35 cellular contexts compared by ENCODE assay signal in genomic region chr3:77066829-77067228, GRCh38. TPM values are rescaled to one million over a fixed set of nuclear protein-coding genes. Genes with fewer than 3 reads are reported as not detected.
"Had no signal": no experiment of that assay in that cellular context is flagged by ENCODE, and none has a peak within 500 bp of the region (broad histone marks: within the 10 kb centered on the region; RNA-seq: fewer than 3 reads in every experiment).

No MANE protein-coding gene starts in this region.

- H3K4me3 Mint-ChIP-seq: activated CD4-positive, alpha-beta memory T cell treated with anti-CD3 and anti-CD28 coated beads for 36 hours; activated CD4-positive, alpha-beta T cell treated with anti-CD3 and anti-CD28 coated beads for 36 hours; activated CD4-positive, alpha-beta T cell treated with anti-CD3 and anti-CD28 coated beads, Interleukin-2, amount 10 ng/mL, durations not matched to agents 24 days and 14 days; activated CD8-positive, alpha-beta memory T cell treated with anti-CD3 and anti-CD28 coated beads, Interleukin-2, amount 10 ng/mL, durations not matched to agents 7 days and 5 days; activated CD8-positive, alpha-beta T cell treated with anti-CD3 and anti-CD28 coated beads, Interleukin-2, amount 10 ng/mL, durations not matched to agents 7 days and 5 days; activated naive CD4-positive, alpha-beta T cell treated with anti-CD3 and anti-CD28 coated beads for 36 hours; activated naive CD4-positive, alpha-beta T cell treated with anti-CD3 and anti-CD28 coated beads, Interleukin-2, amount 50 U/mL, for 24 hours; activated naive CD8-positive, alpha-beta T cell treated with anti-CD3 and anti-CD28 coated beads for 36 hours; activated naive CD8-positive, alpha-beta T cell treated with anti-CD3 and anti-CD28 coated beads, Interleukin-2, amount 50 U/mL, for 24 hours; activated T-helper 1 cell treated with anti-CD3 and anti-CD28 coated beads, Interleukin-12 subunit alpha, Interleukin-12 subunit beta, Interleukin-2, Interleukin-4 antibody, amounts not matched to agents 30 ng/mL and 10 ng/mL and 1 ng/mL, durations not matched to agents 14 hours and 24 hours and 36 hours had no signal

- H3K27ac Mint-ChIP-seq: activated CD4-positive, alpha-beta memory T cell treated with anti-CD3 and anti-CD28 coated beads for 36 hours; activated CD4-positive, alpha-beta T cell treated with anti-CD3 and anti-CD28 coated beads for 36 hours; activated CD4-positive, alpha-beta T cell treated with anti-CD3 and anti-CD28 coated beads, Interleukin-2, amount 10 ng/mL, durations not matched to agents 24 days and 14 days; activated CD8-positive, alpha-beta memory T cell treated with anti-CD3 and anti-CD28 coated beads, Interleukin-2, amount 10 ng/mL, durations not matched to agents 7 days and 5 days; activated CD8-positive, alpha-beta T cell treated with anti-CD3 and anti-CD28 coated beads, Interleukin-2, amount 10 ng/mL, durations not matched to agents 7 days and 5 days; activated naive CD4-positive, alpha-beta T cell treated with anti-CD3 and anti-CD28 coated beads for 36 hours; activated naive CD4-positive, alpha-beta T cell treated with anti-CD3 and anti-CD28 coated beads, Interleukin-2, amount 50 U/mL, for 24 hours; activated naive CD8-positive, alpha-beta T cell treated with anti-CD3 and anti-CD28 coated beads for 36 hours; activated naive CD8-positive, alpha-beta T cell treated with anti-CD3 and anti-CD28 coated beads, Interleukin-2, amount 50 U/mL, for 24 hours; activated T-helper 1 cell treated with anti-CD3 and anti-CD28 coated beads, Interleukin-12 subunit alpha, Interleukin-12 subunit beta, Interleukin-2, Interleukin-4 antibody, amounts not matched to agents 30 ng/mL and 10 ng/mL and 1 ng/mL, durations not matched to agents 14 hours and 24 hours and 36 hours; activated T-helper 2 cell treated with anti-CD3 and anti-CD28 coated beads, Interferon-gamma antibody, Interleukin-2, Interleukin-4, amounts not matched to agents 10 μg/mL and 5 μg/mL and 100 μg/mL, durations not matched to agents 14 hours and 24 hours and 36 hours had no signal

- H3K36me3 Mint-ChIP-seq: activated CD4-positive, alpha-beta memory T cell treated with anti-CD3 and anti-CD28 coated beads for 36 hours; activated CD8-positive, alpha-beta memory T cell treated with anti-CD3 and anti-CD28 coated beads, Interleukin-2, amount 10 ng/mL, durations not matched to agents 7 days and 5 days; activated naive CD4-positive, alpha-beta T cell treated with anti-CD3 and anti-CD28 coated beads, Interleukin-2, amount 50 U/mL, for 24 hours; activated naive CD8-positive, alpha-beta T cell treated with anti-CD3 and anti-CD28 coated beads for 36 hours had no signal

- H3K4me3 ChIP-seq: adrenal gland, body of pancreas, breast epithelium, cardiac muscle cell, colonic mucosa, esophagus squamous epithelium, gastroesophageal sphincter, heart right ventricle had no signal

- H3K27ac ChIP-seq: adrenal gland, body of pancreas, breast epithelium, cardiac muscle cell, colonic mucosa, epithelial cell of prostate, esophagus squamous epithelium, gastroesophageal sphincter, heart right ventricle had no signal

- DNase-seq: activated CD4-positive, alpha-beta memory T cell treated with anti-CD3 and anti-CD28 coated beads for 36 hours; activated CD4-positive, alpha-beta T cell treated with anti-CD3 and anti-CD28 coated beads for 36 hours; activated CD4-positive, alpha-beta T cell treated with anti-CD3 and anti-CD28 coated beads, Interleukin-2, amount 10 ng/mL, durations not matched to agents 24 days and 14 days; activated CD4-positive, CD25-positive, alpha-beta regulatory T cell; activated CD4-positive, CD25-positive, alpha-beta regulatory T cell treated with anti-CD3 and anti-CD28 coated beads, Interleukin-2, amount 50 U/mL, for 72 hours; activated CD8-positive, alpha-beta memory T cell treated with anti-CD3 and anti-CD28 coated beads, Interleukin-2, amount 10 ng/mL, durations not matched to agents 7 days and 5 days; activated CD8-positive, alpha-beta memory T cell treated with anti-CD3 and anti-CD28 coated beads, Interleukin-2, amount 50 U/mL, for 4 hours; activated CD8-positive, alpha-beta T cell treated with anti-CD3 and anti-CD28 coated beads, Interleukin-2, amount 10 ng/mL, durations not matched to agents 7 days and 5 days; activated effector memory CD4-positive, alpha-beta T cell treated with anti-CD3 and anti-CD28 coated beads, Interleukin-2, amount 50 U/mL, for 16 hours; activated naive CD4-positive, alpha-beta T cell treated with anti-CD3 and anti-CD28 coated beads for 36 hours; activated naive CD8-positive, alpha-beta T cell treated with anti-CD3 and anti-CD28 coated beads for 36 hours; activated naive CD8-positive, alpha-beta T cell treated with anti-CD3 and anti-CD28 coated beads, Interleukin-2, amount 50 U/mL, for 24 hours; activated T-cell treated with anti-CD3 and anti-CD28 coated beads, Interleukin-2, amount 50 U/mL, for 1 hour; activated T-cell treated with anti-CD3 and anti-CD28 coated beads, Interleukin-2, amount 50 U/mL, for 48 hours; adrenal gland; amygdala; aorta; body of pancreas; central memory CD4-positive, alpha-beta T cell; cerebellar nuclear complex; colonic mucosa; effector CD8-positive, alpha-beta T cell; esophagus squamous epithelium; foreskin melanocyte; heart right ventricle; T-helper 2 cell had no signal

- H3K36me3 ChIP-seq: adrenal gland, breast epithelium, cardiac muscle cell, colonic mucosa, esophagus squamous epithelium, gastroesophageal sphincter, heart right ventricle had no signal

- H3K4me1 ChIP-seq: adrenal gland, body of pancreas, breast epithelium, colonic mucosa, gastroesophageal sphincter, heart right ventricle had no signal

- ATAC-seq: activated CD4-positive, alpha-beta T cell treated with anti-CD3 and anti-CD28 coated beads for 36 hours; activated CD8-positive, alpha-beta memory T cell treated with anti-CD3 and anti-CD28 coated beads, Interleukin-2, amount 10 ng/mL, durations not matched to agents 7 days and 5 days; activated CD8-positive, alpha-beta T cell treated with anti-CD3 and anti-CD28 coated beads, Interleukin-2, amount 10 ng/mL, durations not matched to agents 7 days and 5 days; activated naive CD8-positive, alpha-beta T cell treated with anti-CD3 and anti-CD28 coated beads, Interleukin-2, amount 50 U/mL, for 24 hours; body of pancreas; gastroesophageal sphincter; heart right ventricle had no signal

- H3K9me3 ChIP-seq: adrenal gland, colonic mucosa had no signal

- H3K4me1 Mint-ChIP-seq: activated CD4-positive, alpha-beta T cell treated with anti-CD3 and anti-CD28 coated beads for 36 hours; activated CD4-positive, alpha-beta T cell treated with anti-CD3 and anti-CD28 coated beads, Interleukin-2, amount 10 ng/mL, durations not matched to agents 24 days and 14 days; activated CD8-positive, alpha-beta memory T cell treated with anti-CD3 and anti-CD28 coated beads, Interleukin-2, amount 10 ng/mL, durations not matched to agents 7 days and 5 days; activated naive CD4-positive, alpha-beta T cell treated with anti-CD3 and anti-CD28 coated beads, Interleukin-2, amount 50 U/mL, for 24 hours; activated naive CD8-positive, alpha-beta T cell treated with anti-CD3 and anti-CD28 coated beads for 36 hours; activated naive CD8-positive, alpha-beta T cell treated with anti-CD3 and anti-CD28 coated beads, Interleukin-2, amount 50 U/mL, for 24 hours had no signal

- H3K27me3 Mint-ChIP-seq: activated CD4-positive, alpha-beta memory T cell treated with anti-CD3 and anti-CD28 coated beads for 36 hours; activated CD4-positive, alpha-beta T cell treated with anti-CD3 and anti-CD28 coated beads for 36 hours; activated CD4-positive, alpha-beta T cell treated with anti-CD3 and anti-CD28 coated beads, Interleukin-2, amount 10 ng/mL, durations not matched to agents 24 days and 14 days; activated CD8-positive, alpha-beta memory T cell treated with anti-CD3 and anti-CD28 coated beads, Interleukin-2, amount 10 ng/mL, durations not matched to agents 7 days and 5 days; activated naive CD4-positive, alpha-beta T cell treated with anti-CD3 and anti-CD28 coated beads, Interleukin-2, amount 50 U/mL, for 24 hours; activated naive CD8-positive, alpha-beta T cell treated with anti-CD3 and anti-CD28 coated beads for 36 hours; activated naive CD8-positive, alpha-beta T cell treated with anti-CD3 and anti-CD28 coated beads, Interleukin-2, amount 50 U/mL, for 24 hours had no signal

- H3K27me3 ChIP-seq: adrenal gland, body of pancreas, breast epithelium, cardiac muscle cell, colonic mucosa, esophagus squamous epithelium, gastroesophageal sphincter, heart right ventricle had no signal

RNA-seq across cellular contexts. Expression of gene ROBO2, which starts 26.9 kb away (rescaled TPM):
- total RNA-seq: activated CD4-positive, alpha-beta memory T cell treated with anti-CD3 and anti-CD28 coated beads for 36 hours; activated CD4-positive, alpha-beta T cell treated with anti-CD3 and anti-CD28 coated beads for 36 hours; activated CD4-positive, alpha-beta T cell treated with anti-CD3 and anti-CD28 coated beads, Interleukin-2, amount 10 ng/mL, durations not matched to agents 24 days and 14 days; activated CD8-positive, alpha-beta memory T cell treated with anti-CD3 and anti-CD28 coated beads for 36 hours; activated CD8-positive, alpha-beta memory T cell treated with anti-CD3 and anti-CD28 coated beads, Interleukin-2, amount 10 ng/mL, durations not matched to agents 7 days and 5 days; activated CD8-positive, alpha-beta T cell treated with anti-CD3 and anti-CD28 coated beads, Interleukin-2, amount 10 ng/mL, durations not matched to agents 7 days and 5 days; activated naive CD4-positive, alpha-beta T cell treated with anti-CD3 and anti-CD28 coated beads for 36 hours; activated naive CD8-positive, alpha-beta T cell treated with anti-CD3 and anti-CD28 coated beads for 36 hours; activated T-helper 1 cell treated with anti-CD3 and anti-CD28 coated beads, Interleukin-12 subunit alpha, Interleukin-12 subunit beta, Interleukin-2, Interleukin-4 antibody, amounts not matched to agents 30 ng/mL and 10 ng/mL and 1 ng/mL, durations not matched to agents 14 hours and 24 hours and 36 hours; activated T-helper 2 cell treated with anti-CD3 and anti-CD28 coated beads, Interferon-gamma antibody, Interleukin-2, Interleukin-4, amounts not matched to agents 10 μg/mL and 5 μg/mL and 100 μg/mL, durations not matched to agents 14 hours and 24 hours and 36 hours; endothelial cell of umbilical vein had no signal
- polyA plus RNA-seq: endothelial cell of umbilical vein had no signal
